In genomic region chr7:50272808-50273207, GRCh38 we compare ENCODE assay signal across 17 cellular contexts. TPM values are rescaled to one million over a fixed set of nuclear protein-coding genes. Genes with fewer than 3 reads are reported as not detected.
DNase-seq lines count a peak whose midpoint lies in the region; ATAC-seq and TF ChIP-seq lines count a peak whose summit lies in the region.
"Had no signal": no experiment of that assay in that cellular context is flagged by ENCODE, and none has a peak within 500 bp of the region (broad histone marks: within the 10 kb centered on the region; RNA-seq: fewer than 3 reads in every experiment).

No MANE protein-coding gene starts in this region.

- H3K27ac Mint-ChIP-seq in activated naive CD8-positive, alpha-beta T cell, result peak overlapping the region; percentile 34
- no peak overlapping the region for H3K27ac Mint-ChIP-seq in activated naive CD8-positive, alpha-beta T cell treated with anti-CD3 and anti-CD28 coated beads for 36 hours
- peak overlapping the region; percentile 93 for H3K27ac Mint-ChIP-seq in stimulated activated memory B cell treated with anti-CD40 and anti-IgM and Interleukin-4, amounts not matched to agents 10 μg/mL and 1 μg/mL and 100 μg/mL, for 72 hours
- H3K27ac Mint-ChIP-seq: nephron progenitor cell had no signal

- no peak for TF ChIP-seq CTCF in GM13976 (IDR thresholded peaks at IDR 0.05; ENCODE audit: borderline replicate concordance, control extremely low read depth, extremely low read depth, insufficient read depth, missing control alignments)

- H3K27me3 Mint-ChIP-seq in activated naive CD8-positive, alpha-beta T cell, result no peaks in the 10 kb centered on the region
- no peaks in the 10 kb centered on the region for H3K27me3 Mint-ChIP-seq in activated naive CD8-positive, alpha-beta T cell treated with anti-CD3 and anti-CD28 coated beads for 36 hours
- H3K27me3 Mint-ChIP-seq in stimulated activated memory B cell treated with anti-CD40 and anti-IgM and Interleukin-4, amounts not matched to agents 10 μg/mL and 1 μg/mL and 100 μg/mL, for 72 hours, result no peaks in the 10 kb centered on the region
- H3K27me3 Mint-ChIP-seq: activated CD8-positive, alpha-beta memory T cell treated with anti-CD3 and anti-CD28 coated beads, Interleukin-2, amount 10 ng/mL, durations not matched to agents 7 days and 5 days had no signal

- no peak overlapping the region for H3K4me3 Mint-ChIP-seq in activated naive CD8-positive, alpha-beta T cell
- no peak overlapping the region for H3K4me3 Mint-ChIP-seq in activated naive CD8-positive, alpha-beta T cell treated with anti-CD3 and anti-CD28 coated beads for 36 hours
- no peak overlapping the region for H3K4me3 Mint-ChIP-seq in stimulated activated memory B cell treated with anti-CD40 and anti-IgM and Interleukin-4, amounts not matched to agents 10 μg/mL and 1 μg/mL and 100 μg/mL, for 72 hours
- H3K4me3 Mint-ChIP-seq: activated CD8-positive, alpha-beta memory T cell treated with anti-CD3 and anti-CD28 coated beads, Interleukin-2, amount 10 ng/mL, durations not matched to agents 7 days and 5 days; nephron progenitor cell had no signal

- peaks cover 3% of the 10 kb centered on the region for H3K9me3 Mint-ChIP-seq in activated naive CD8-positive, alpha-beta T cell (ENCODE audit: low read depth)
- peaks cover 7% of the 10 kb centered on the region for H3K9me3 Mint-ChIP-seq in activated naive CD8-positive, alpha-beta T cell treated with anti-CD3 and anti-CD28 coated beads for 36 hours
- peaks cover 4% of the 10 kb centered on the region for H3K9me3 Mint-ChIP-seq in stimulated activated memory B cell treated with anti-CD40 and anti-IgM and Interleukin-4, amounts not matched to agents 10 μg/mL and 1 μg/mL and 100 μg/mL, for 72 hours

- ATAC-seq in GM21529 (IDR thresholded peaks at IDR 0.05; ENCODE audit: unreplicated experiment), result peak; percentile 29
- ATAC-seq in HG03457 (IDR thresholded peaks at IDR 0.05; ENCODE audit: unreplicated experiment), result peak; percentile 50
- no peak for ATAC-seq in stimulated activated memory B cell treated with anti-CD40 and anti-IgM and Interleukin-4, amounts not matched to agents 10 μg/mL and 1 μg/mL and 100 μg/mL, for 72 hours
- ATAC-seq: activated CD8-positive, alpha-beta memory T cell treated with anti-CD3 and anti-CD28 coated beads, Interleukin-2, amount 10 ng/mL, durations not matched to agents 7 days and 5 days had no signal

- CTCF ChIA-PET in HEK293T (lab: Yijun Ruan, JAX), result no interaction called here

- peaks cover 80% of the 10 kb centered on the region for H3K4me1 Mint-ChIP-seq in activated naive CD8-positive, alpha-beta T cell (ENCODE audit: low read depth)
- H3K4me1 Mint-ChIP-seq in activated naive CD8-positive, alpha-beta T cell treated with anti-CD3 and anti-CD28 coated beads for 36 hours, result peaks cover 77% of the 10 kb centered on the region
- H3K4me1 Mint-ChIP-seq in stimulated activated memory B cell treated with anti-CD40 and anti-IgM and Interleukin-4, amounts not matched to agents 10 μg/mL and 1 μg/mL and 100 μg/mL, for 72 hours, result peaks cover 93% of the 10 kb centered on the region
- H3K4me1 Mint-ChIP-seq: nephron progenitor cell had no signal

- DNase-seq in activated naive CD8-positive, alpha-beta T cell treated with anti-CD3 and anti-CD28 coated beads for 36 hours, result no peak
- no peak for DNase-seq in GM13976 (ENCODE audit: low spot score)
- DNase-seq in HEK293T (ENCODE audit: extremely low spot score), result no peak
- no peak for DNase-seq in OCI-M1 (lab: John Stamatoyannopoulos, UW)
- DNase-seq: activated CD8-positive, alpha-beta memory T cell treated with anti-CD3 and anti-CD28 coated beads, Interleukin-2, amount 10 ng/mL, durations not matched to agents 7 days and 5 days; activated naive CD4-positive, alpha-beta T cell treated with Interleukin-2 at 50 U/mL for 16 hours; NCI-H526 treated with DMSO at 0.1 percent for 48 hours; nephron progenitor cell; SW 1271; uterus had no signal

- POLR2A ChIA-PET in HEK293T (lab: Yijun Ruan, JAX), result no interaction called here

- in situ Hi-C loops in GM13976 (cut with MboI; ENCODE audit: low sequenced_read_pairs, unreplicated experiment), result no loop called here

- H3K36me3 Mint-ChIP-seq in activated naive CD8-positive, alpha-beta T cell, result no peaks in the 10 kb centered on the region
- H3K36me3 Mint-ChIP-seq in activated naive CD8-positive, alpha-beta T cell treated with anti-CD3 and anti-CD28 coated beads for 36 hours, result peaks cover 28% of the 10 kb centered on the region
- no peaks in the 10 kb centered on the region for H3K36me3 Mint-ChIP-seq in stimulated activated memory B cell treated with anti-CD40 and anti-IgM and Interleukin-4, amounts not matched to agents 10 μg/mL and 1 μg/mL and 100 μg/mL, for 72 hours

TF ChIP-seq in HEK293T, 16 proteins besides CTCF, POLR2A, EP300 and RAD21:
- TF ChIP-seq ARNT (IDR thresholded peaks at IDR 0.05), result no peak
- TF ChIP-seq PKNOX1 (IDR thresholded peaks at IDR 0.05), result no peak
- no peak for TF ChIP-seq LEF1 (IDR thresholded peaks at IDR 0.05; ENCODE audit: borderline replicate concordance)

RNA-seq across cellular contexts. Expression of gene IKZF1, which starts 31.7 kb away (rescaled TPM):
- total RNA-seq in activated naive CD8-positive, alpha-beta T cell treated with anti-CD3 and anti-CD28 coated beads for 36 hours, result 100 to 1,000 TPM; 220 to 225 TPM
- total RNA-seq: glomerular endothelial cell, MCF 10A, RPMI7951 had no signal
